In the genomic region with DNA sequence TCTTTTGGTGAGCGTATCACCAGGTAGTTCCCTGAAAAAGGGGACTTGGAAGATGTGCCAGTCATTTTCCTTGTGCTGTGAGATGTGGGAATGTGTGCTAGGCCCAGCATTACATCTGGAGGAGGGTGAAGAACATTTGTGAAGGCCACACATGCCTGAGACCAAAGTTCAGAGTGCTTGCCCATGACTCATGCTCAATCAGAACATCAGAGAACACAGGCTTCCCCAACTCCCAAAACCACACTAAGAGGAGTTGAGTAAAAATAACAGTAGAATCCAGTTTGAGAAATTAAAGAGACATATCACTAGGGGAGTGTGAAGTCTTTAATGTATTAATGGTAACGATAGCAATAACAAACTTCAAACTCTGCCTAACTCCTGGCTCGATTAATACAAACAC, we compare ENCODE assay signal across 1 cellular context. TPM values are rescaled to one million over a fixed set of nuclear protein-coding genes. Genes with fewer than 3 reads are reported as not detected.
"Had no signal": no experiment of that assay in that cellular context is flagged by ENCODE, and none has a peak within 500 bp of the region (broad histone marks: within the 10 kb centered on the region; RNA-seq: fewer than 3 reads in every experiment).

No MANE protein-coding gene starts in this region.

RNA-seq across cellular contexts. Expression of a gene that starts 18.0 kb away (rescaled TPM):
- total RNA-seq: dermis blood vessel endothelial cell had no signal
